In genomic region chr5:167723254-167723871, GRCh38 we compare ENCODE assay signal across 8 cellular contexts.
DNase-seq lines count a peak whose midpoint lies in the region; TF ChIP-seq lines count a peak whose summit lies in the region.

No MANE protein-coding gene starts in this region.

- no peak overlapping the region for H3K4ac ChIP-seq in trophoblast cell (ENCODE audit: low read depth, low read length)

- peak overlapping the region; percentile 39 for H3K27ac ChIP-seq in SJSA1
- H3K27ac ChIP-seq in trophoblast cell (ENCODE audit: low read depth, low read length), result no peak overlapping the region
- H3K27ac ChIP-seq in uterus, result no peak overlapping the region

- peak; percentile 88 for TF ChIP-seq CTCF in GM12865 (IDR thresholded peaks at IDR 0.05; ENCODE audit: insufficient read depth, low read depth, low read length, missing control alignments)
- peak; percentile 86 for TF ChIP-seq CTCF in LNCAP (IDR thresholded peaks at IDR 0.05)
- peak; percentile 67 to 73 (median 70) for TF ChIP-seq CTCF in uterus (IDR thresholded peaks at IDR 0.05)

- no peak overlapping the region for H3K18ac ChIP-seq in trophoblast cell (ENCODE audit: low read length)

- no peaks in the 10 kb centered on the region for H3K27me3 ChIP-seq in H7 (ENCODE audit: control insufficient read depth, insufficient read depth, low read length)
- no peaks in the 10 kb centered on the region for H3K27me3 ChIP-seq in SJSA1 (replicated peaks)
- no peaks in the 10 kb centered on the region for H3K27me3 ChIP-seq in trophoblast cell (ENCODE audit: insufficient read depth, low read length)
- no peaks in the 10 kb centered on the region for H3K27me3 ChIP-seq in uterus

- no peak overlapping the region for H3K9ac ChIP-seq in trophoblast cell (ENCODE audit: low read length)

- H2AFZ ChIP-seq in trophoblast cell (ENCODE audit: insufficient read depth, low read length, poor library complexity), result no peak overlapping the region

- H4K8ac ChIP-seq in trophoblast cell (ENCODE audit: low read depth, low read length), result peak overlapping the region; percentile 33

- no peak overlapping the region for H2BK120ac ChIP-seq in trophoblast cell (ENCODE audit: insufficient read depth, low read length, poor library complexity)

- H3K4me2 ChIP-seq in trophoblast cell (ENCODE audit: low read length), result no peak overlapping the region

- H3K4me1 ChIP-seq in SJSA1 (replicated peaks) (peaks cover 40% of the 10 kb centered on the region), trophoblast cell (ENCODE audit: control insufficient read depth in 1 of 2, insufficient read depth in 2 of 2, low read length in 2 of 2) (peaks cover 3 to 4% of the 10 kb centered on the region in 2 experiments), uterus (no peaks in the 10 kb centered on the region)

- H3K4me3 ChIP-seq in GM12865 (ENCODE audit: low read depth, low read length) (no peak overlapping the region), H7 (ENCODE audit: insufficient read depth, low read depth, low read length) (no peak overlapping the region), SJSA1 (no peak overlapping the region), trophoblast cell (ENCODE audit: low read depth, low read length) (no peak overlapping the region), uterus (no peak overlapping the region)

- no peak overlapping the region for H3K23ac ChIP-seq in trophoblast cell (ENCODE audit: low read length)

- H3K79me2 ChIP-seq in trophoblast cell (ENCODE audit: control insufficient read depth, insufficient read depth, low read length, poor library complexity), result no peaks in the 10 kb centered on the region

- no CpG with 5 or more reads among the region's 9 CpGs for WGBS in trophoblast cell (ENCODE audit: extremely low coverage, insufficient coverage, insufficient read length)

- DNase-seq in GM12865 (ENCODE audit: low read depth), result peak; percentile 76
- peak; percentile 74 for DNase-seq in H7
- DNase-seq in SJSA1 (ENCODE audit: low read depth in 1 of 2, low spot score in 2 of 2), result peak; percentile 87 to 95
- peak; percentile 55 for DNase-seq in activated naive CD4-positive, alpha-beta T cell treated with Interleukin-2 at 50 U/mL for 16 hours
- DNase-seq in glomerular visceral epithelial cell (ENCODE audit: extremely low spot score), result peak; percentile 92
- DNase-seq in trophoblast cell, result peak; percentile 79 to 92
- DNase-seq in uterus, result peak; percentile 31 to 36

- H3K9me3 ChIP-seq in SJSA1 (replicated peaks) (no peaks in the 10 kb centered on the region), trophoblast cell (ENCODE audit: insufficient read depth, low read depth, low read length) (no peaks in the 10 kb centered on the region), uterus (no peaks in the 10 kb centered on the region)

- no peak overlapping the region for H2BK5ac ChIP-seq in trophoblast cell (ENCODE audit: low read depth, low read length, poor library complexity)

- intact Hi-C loops in uterus (cut with DNase I; ENCODE audit: low total_unique reads), result loop anchor here (5.0 kb wide), 1 partner anchor 494 kb away; no protein-coding TSS in a partner anchor

- no peak overlapping the region for H2AK5ac ChIP-seq in trophoblast cell (ENCODE audit: low read length)

- H4K12ac ChIP-seq in trophoblast cell (ENCODE audit: low read depth, low read length), result no peak overlapping the region

- H4K91ac ChIP-seq in trophoblast cell (ENCODE audit: low read depth, low read length), result peak overlapping the region; percentile 36

- TF ChIP-seq POLR2A in uterus (IDR thresholded peaks at IDR 0.05), result no peak

- H3K79me1 ChIP-seq in trophoblast cell (ENCODE audit: low read length), result peaks cover 2% of the 10 kb centered on the region

- H3K36me3 ChIP-seq in H7 (replicated peaks; ENCODE audit: control insufficient read depth, insufficient read depth, low read length) (no peaks in the 10 kb centered on the region), SJSA1 (no peaks in the 10 kb centered on the region), trophoblast cell (ENCODE audit: control insufficient read depth in 1 of 2, insufficient read depth in 2 of 2, low read length in 2 of 2) (no peaks in the 10 kb centered on the region), uterus (no peaks in the 10 kb centered on the region)

- peak overlapping the region; percentile 41 for H2BK12ac ChIP-seq in trophoblast cell (ENCODE audit: low read length)

- no peak overlapping the region for H3K14ac ChIP-seq in trophoblast cell (ENCODE audit: low read length)

Comparison
In these comparisons a context has a peak if more than half of its experiments do, and no peak if none do; other contexts are left out.
1. DNase-seq: peak in every context shown above with its lines; median percentile 92 in glomerular visceral epithelial cell; 91 in SJSA1; 86 in trophoblast cell; 76 in GM12865; 74 in H7; 55 in activated naive CD4-positive, alpha-beta T cell treated with Interleukin-2 at 50 U/mL for 16 hours; 34 in uterus.